10 cellular contexts compared by ENCODE assay signal in genomic region chr16:79287424-79287917, GRCh38.
DNase-seq lines count a peak whose midpoint lies in the region; ATAC-seq, FAIRE-seq and TF ChIP-seq lines count a peak whose summit lies in the region.
"Had no signal": no experiment of that assay in that cellular context is flagged by ENCODE, and none has a peak within 500 bp of the region (broad histone marks: within the 10 kb centered on the region; RNA-seq: fewer than 3 reads in every experiment).

No MANE protein-coding gene starts in this region.

- DNase-seq in DMS79 treated with DMSO at 0.1 percent for 48 hours (lab: John Stamatoyannopoulos, UW) (peak; percentile 89), DMS79 (lab: John Stamatoyannopoulos, UW) (no peak), astrocyte (ENCODE audit: low read depth) (no peak), erythroblast (lab: John Stamatoyannopoulos, UW) (no peak)
- no peak for DNase-seq in stimulated activated CD4-positive, alpha-beta T cell treated with anti-CD3 and anti-CD28 coated beads, Interleukin-2, amount 100 ng/mL, for 48 hours
- DNase-seq: stimulated activated CD4-positive, alpha-beta T cell treated with anti-CD3 and anti-CD28 coated beads, Interleukin-4, amount 100 ng/mL, for 4 hours had no signal

- no peaks in the 10 kb centered on the region for H4K20me1 ChIP-seq in astrocyte (ENCODE audit: insufficient read depth, low read length)

- H3K9me3 ChIP-seq in astrocyte (ENCODE audit: insufficient read depth, low read depth, low read length): no peaks in the 10 kb centered on the region
- no peaks in the 10 kb centered on the region for H3K9me3 ChIP-seq in parathyroid adenoma (ENCODE audit: control insufficient read depth, low read length)

- H3K4me2 ChIP-seq in astrocyte (ENCODE audit: low read length) (peak overlapping the region; percentile 26), parathyroid adenoma (ENCODE audit: low read length) (peak overlapping the region; percentile 61)

- H3K79me2 ChIP-seq in astrocyte (ENCODE audit: insufficient read depth, low read length) (no peaks in the 10 kb centered on the region), parathyroid adenoma (no peaks in the 10 kb centered on the region)

- no peak for FAIRE-seq in astrocyte (lab: Jason Lieb, UNC)

- H3K9ac ChIP-seq in astrocyte (ENCODE audit: low read length): no peak overlapping the region
- H3K9ac ChIP-seq in parathyroid adenoma: no peak overlapping the region

- H3K4me3 ChIP-seq in astrocyte (ENCODE audit: insufficient read depth, low read depth, low read length) (no peak overlapping the region), parathyroid adenoma (ENCODE audit: low read depth, low read length) (peak overlapping the region; percentile 39)

- H3K27ac Mint-ChIP-seq in astrocyte (ENCODE audit: unreplicated experiment): no peak overlapping the region

- H3K4me1 Mint-ChIP-seq in astrocyte (ENCODE audit: low read depth, unreplicated experiment): no peaks in the 10 kb centered on the region

- H2AFZ ChIP-seq in astrocyte (ENCODE audit: low read depth, low read length) (no peak overlapping the region), parathyroid adenoma (peak overlapping the region; percentile 87)

- H3K4me3 Mint-ChIP-seq in astrocyte (ENCODE audit: unreplicated experiment): no peak overlapping the region

- H3K4me1 ChIP-seq in astrocyte (ENCODE audit: insufficient read depth, low read length): no peaks in the 10 kb centered on the region
- peaks cover 23% of the 10 kb centered on the region for H3K4me1 ChIP-seq in parathyroid adenoma

- H3K36me3 Mint-ChIP-seq in astrocyte (ENCODE audit: low read depth, unreplicated experiment): no peaks in the 10 kb centered on the region

- H3K27me3 Mint-ChIP-seq in astrocyte (ENCODE audit: low read depth, unreplicated experiment): peaks cover 17% of the 10 kb centered on the region

- H3K27me3 ChIP-seq in astrocyte (ENCODE audit: insufficient read depth, low read length) (no peaks in the 10 kb centered on the region), parathyroid adenoma (ENCODE audit: control insufficient read depth, insufficient read depth, low read length) (no peaks in the 10 kb centered on the region)

- no peak for TF ChIP-seq POLR2A in erythroblast (IDR thresholded peaks at IDR 0.05; ENCODE audit: low read length)

- peak; percentile 22 for ATAC-seq in HG02759 (IDR thresholded peaks at IDR 0.05; ENCODE audit: unreplicated experiment)
- no peak for ATAC-seq in HG03565 (IDR thresholded peaks at IDR 0.05; ENCODE audit: unreplicated experiment)

- no peak overlapping the region for H3K27ac ChIP-seq in astrocyte (ENCODE audit: low read depth, low read length)
- peak overlapping the region; percentile 48 for H3K27ac ChIP-seq in parathyroid adenoma
- H3K27ac ChIP-seq: 22Rv1 had no signal

- no peak for TF ChIP-seq CTCF in astrocyte (IDR thresholded peaks at IDR 0.05; ENCODE audit: insufficient read depth, low read depth, low read length)
- no peak for TF ChIP-seq CTCF in parathyroid adenoma (IDR thresholded peaks at IDR 0.05)

- peaks cover 2% of the 10 kb centered on the region for H3K9me3 Mint-ChIP-seq in astrocyte (ENCODE audit: unreplicated experiment)

- H3K36me3 ChIP-seq in astrocyte (ENCODE audit: insufficient read depth, low read length) (no peaks in the 10 kb centered on the region), parathyroid adenoma (ENCODE audit: control insufficient read depth, insufficient read depth, low read length) (no peaks in the 10 kb centered on the region)
